Comparison of ENCODE assay signal across 1 cellular context in the genomic region with DNA sequence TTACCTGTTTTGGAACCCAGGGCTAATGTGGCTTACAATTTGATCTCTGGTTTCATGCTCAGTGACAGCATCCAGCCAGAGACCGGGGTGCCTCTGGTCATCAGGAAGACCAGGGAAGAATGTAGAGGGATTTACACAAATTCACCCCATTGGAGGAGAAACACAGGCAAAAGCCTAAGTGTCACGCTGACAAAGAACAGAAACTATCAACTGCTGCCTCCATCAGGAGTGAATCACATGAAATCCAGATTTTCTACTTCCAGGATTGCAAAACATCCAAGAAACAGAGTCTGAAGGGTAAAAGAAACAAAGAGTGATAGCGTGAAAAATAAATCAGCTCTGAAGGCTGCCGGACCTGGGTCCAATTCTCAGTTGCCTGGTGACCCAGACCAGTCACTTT.
TF ChIP-seq lines count a peak whose summit lies in the region.

No MANE protein-coding gene starts in this region.

TF ChIP-seq in SK-N-SH, 30 proteins besides CTCF, POLR2A, EP300 and RAD21 (continued from another document):
- 0 out of 2 replicates have a peak, but pooled peaks have one; percentile 36 for TF ChIP-seq REST (IDR thresholded peaks at IDR 0.05; ENCODE audit: low read depth, low read length)
- TF ChIP-seq NFIC (IDR thresholded peaks at IDR 0.05; ENCODE audit: borderline replicate concordance): peak; percentile 53; the same call in 1 of the 2 replicates
- no peak for TF ChIP-seq SIN3A (IDR thresholded peaks at IDR 0.05; ENCODE audit: borderline replicate concordance, low read depth, low read length)
- TF ChIP-seq TCF12 (IDR thresholded peaks at IDR 0.05): peak; percentile 99
- TF ChIP-seq GATA2 (CRISPR knock-in tag; IDR thresholded peaks at IDR 0.05): no peak
- peak; percentile 90 for TF ChIP-seq POLR2AphosphoS5 (IDR thresholded peaks at IDR 0.05; ENCODE audit: low read depth, low read length)
- no peak for TF ChIP-seq ELF1 (IDR thresholded peaks at IDR 0.05)
- TF ChIP-seq FOSL2 (IDR thresholded peaks at IDR 0.05; ENCODE audit: borderline replicate concordance, low read depth): peak; percentile 53; the same call in 1 of the 2 replicates
- TF ChIP-seq ZBTB33 (IDR thresholded peaks at IDR 0.05; ENCODE audit: borderline replicate concordance, low read depth): no peak
- no peak for TF ChIP-seq FOXJ3 (CRISPR knock-in tag; IDR thresholded peaks at IDR 0.05)
- no peak for TF ChIP-seq GABPA (IDR thresholded peaks at IDR 0.05; ENCODE audit: low read depth)
- no peak for TF ChIP-seq RFX5 (IDR thresholded peaks at IDR 0.05; ENCODE audit: low read length)
- TF ChIP-seq CHD2 (IDR thresholded peaks at IDR 0.05; ENCODE audit: low read length, partially characterized antibody): no peak
- no peak for TF ChIP-seq RXRA (IDR thresholded peaks at IDR 0.05; ENCODE audit: borderline replicate concordance, low read depth)
- TF ChIP-seq, protein P1, sequence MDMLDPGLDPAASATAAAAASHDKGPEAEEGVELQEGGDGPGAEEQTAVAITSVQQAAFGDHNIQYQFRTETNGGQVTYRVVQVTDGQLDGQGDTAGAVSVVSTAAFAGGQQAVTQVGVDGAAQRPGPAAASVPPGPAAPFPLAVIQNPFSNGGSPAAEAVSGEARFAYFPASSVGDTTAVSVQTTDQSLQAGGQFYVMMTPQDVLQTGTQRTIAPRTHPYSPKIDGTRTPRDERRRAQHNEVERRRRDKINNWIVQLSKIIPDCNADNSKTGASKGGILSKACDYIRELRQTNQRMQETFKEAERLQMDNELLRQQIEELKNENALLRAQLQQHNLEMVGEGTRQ (IDR thresholded peaks at IDR 0.05; ENCODE audit: borderline replicate concordance, low read depth, low read length): no peak
- TF ChIP-seq NRF1 (IDR thresholded peaks at IDR 0.05; ENCODE audit: low read depth, low read length): no peak
- TF ChIP-seq, protein P2, sequence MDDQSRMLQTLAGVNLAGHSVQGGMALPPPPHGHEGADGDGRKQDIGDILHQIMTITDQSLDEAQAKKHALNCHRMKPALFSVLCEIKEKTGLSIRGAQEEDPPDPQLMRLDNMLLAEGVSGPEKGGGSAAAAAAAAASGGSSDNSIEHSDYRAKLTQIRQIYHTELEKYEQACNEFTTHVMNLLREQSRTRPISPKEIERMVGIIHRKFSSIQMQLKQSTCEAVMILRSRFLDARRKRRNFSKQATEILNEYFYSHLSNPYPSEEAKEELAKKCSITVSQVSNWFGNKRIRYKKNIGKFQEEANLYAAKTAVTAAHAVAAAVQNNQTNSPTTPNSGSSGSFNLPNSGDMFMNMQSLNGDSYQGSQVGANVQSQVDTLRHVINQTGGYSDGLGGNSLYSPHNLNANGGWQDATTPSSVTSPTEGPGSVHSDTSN (IDR thresholded peaks at IDR 0.05): peak; percentile 93
- TF ChIP-seq USF1 (IDR thresholded peaks at IDR 0.05; ENCODE audit: borderline replicate concordance, low read depth): 0 out of 2 replicates have a peak, but pooled peaks have one; percentile 20
- TF ChIP-seq SMC3 (IDR thresholded peaks at IDR 0.05; ENCODE audit: low read depth, low read length): no peak
- TF ChIP-seq MEF2A (IDR thresholded peaks at IDR 0.05; ENCODE audit: borderline replicate concordance, low read depth): no peak; the same call in 1 of the 2 replicates
- TF ChIP-seq RCOR1 (IDR thresholded peaks at IDR 0.05; ENCODE audit: low read length): no peak
- no peak for TF ChIP-seq EZH2phosphoT487 (IDR thresholded peaks at IDR 0.05; ENCODE audit: borderline replicate concordance, low read depth)
- TF ChIP-seq, protein P3, sequence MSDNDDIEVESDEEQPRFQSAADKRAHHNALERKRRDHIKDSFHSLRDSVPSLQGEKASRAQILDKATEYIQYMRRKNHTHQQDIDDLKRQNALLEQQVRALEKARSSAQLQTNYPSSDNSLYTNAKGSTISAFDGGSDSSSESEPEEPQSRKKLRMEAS (IDR thresholded peaks at IDR 0.05; ENCODE audit: low read depth): peak; percentile 88
- no peak for TF ChIP-seq MXI1 (IDR thresholded peaks at IDR 0.05; ENCODE audit: low read depth, low read length)
TF ChIP-seq in SK-N-SH: peak in this region for 8.
